Comparison of ENCODE assay signal across 16 cellular contexts in genomic region chr22:47059701-47060161, GRCh38.
DNase-seq lines count a peak whose midpoint lies in the region; ATAC-seq, FAIRE-seq and TF ChIP-seq lines count a peak whose summit lies in the region.
"Had no signal": no experiment of that assay in that cellular context is flagged by ENCODE, and none has a peak within 500 bp of the region (broad histone marks: within the 10 kb centered on the region; RNA-seq: fewer than 3 reads in every experiment).

No MANE protein-coding gene starts in this region.

- FAIRE-seq in GM12891 (lab: Jason Lieb, UNC), result peak; percentile 88
- FAIRE-seq: bronchial epithelial cell had no signal

- H3K27ac ChIP-seq in OCI-LY7 (ENCODE audit: low read depth, low read length, poor library complexity, severe bottlenecking), result peak overlapping the region; percentile 44
- H3K27ac ChIP-seq in A673 (ENCODE audit: low read depth, low read length, poor library complexity, severe bottlenecking), result no peak overlapping the region
- H3K27ac ChIP-seq: parathyroid adenoma, RWPE1 had no signal

- H3K27me3 ChIP-seq in A673 (replicated peaks; ENCODE audit: insufficient read depth, low read depth, low read length, poor library complexity), result no peaks in the 10 kb centered on the region

- H2AFZ ChIP-seq in OCI-LY7 (ENCODE audit: low read length), result no peak overlapping the region
- H2AFZ ChIP-seq: parathyroid adenoma had no signal

- H3K4me3 ChIP-seq in OCI-LY7 (ENCODE audit: low read depth, low read length, poor library complexity, severe bottlenecking) (peak overlapping the region; percentile 35), A673 (ENCODE audit: low read depth, low read length, poor library complexity, severe bottlenecking) (no peak overlapping the region)
- H3K4me3 ChIP-seq: HAP-1 had no signal

- no peaks in the 10 kb centered on the region for H3K79me2 ChIP-seq in OCI-LY7 (ENCODE audit: insufficient read depth, low read depth, low read length)
- H3K79me2 ChIP-seq: parathyroid adenoma had no signal

- POLR2A ChIA-PET in OCI-LY7 (lab: Charles Lee) (no interaction called here), A673 (lab: Charles Lee; ENCODE audit: low non-redundant PET) (no interaction called here)

- CTCF ChIA-PET in OCI-LY7 (lab: Charles Lee; ENCODE audit: unreplicated experiment) (interaction anchor here (0.6 kb wide), 1 partner anchor 176 kb away, joined by 3 read pairs; no protein-coding TSS in a partner anchor), A673 (lab: Charles Lee) (no interaction called here)

- H3K9me2 ChIP-seq in OCI-LY7 (ENCODE audit: insufficient read depth, low read length), result no peaks in the 10 kb centered on the region

- H3K36me3 ChIP-seq in OCI-LY7 (ENCODE audit: insufficient read depth, low read length) (peaks cover 4% of the 10 kb centered on the region; the same call in 1 of the 2 replicates), A673 (ENCODE audit: insufficient read depth, low read length, poor library complexity, severe bottlenecking) (no peaks in the 10 kb centered on the region)
- H3K36me3 ChIP-seq: HAP-1 had no signal

- BruUV-seq in OCI-LY7 (replicated peaks; lab: Mats Ljungman, UMichigan) (no TSS peak), A673 (replicated peaks; lab: Mats Ljungman, UMichigan) (no TSS peak)

- intact Hi-C loops in OCI-LY7 (cut with micrococcal nuclease; ENCODE audit: unreplicated experiment), result no loop called here
- intact Hi-C loops in sciatic nerve (cut with DNase I), result no loop called here
- intact Hi-C loops in A673 (cut with micrococcal nuclease; ENCODE audit: unreplicated experiment), result no loop called here

- no peaks in the 10 kb centered on the region for H3K9me3 ChIP-seq in OCI-LY7 (ENCODE audit: low read length)
- no peaks in the 10 kb centered on the region for H3K9me3 ChIP-seq in A673 (ENCODE audit: low read depth, low read length, poor library complexity, severe bottlenecking)
- H3K9me3 ChIP-seq: HAP-1 had no signal

- no peak for TF ChIP-seq CTCF in OCI-LY7 (conservative IDR thresholded peaks at IDR 0.05; ENCODE audit: low read length)
- TF ChIP-seq CTCF in A673 (conservative IDR thresholded peaks at IDR 0.05; ENCODE audit: low read depth, low read length), result no peak

- no peaks in the 10 kb centered on the region for H4K20me1 ChIP-seq in OCI-LY7 (ENCODE audit: insufficient read depth, low read length)

- ATAC-seq in GM21619 (IDR thresholded peaks at IDR 0.05; ENCODE audit: unreplicated experiment) (peak; percentile 71), sciatic nerve (no peak), HG03432 (IDR thresholded peaks at IDR 0.05; ENCODE audit: unreplicated experiment) (no peak)
- ATAC-seq: activated CD4-positive, CD25-positive, alpha-beta regulatory T cell treated with anti-CD3 and anti-CD28 coated beads, Interleukin-2, amount 50 U/mL, for 24 hours; left cardiac atrium; stimulated activated naive CD8-positive, alpha-beta T cell treated with anti-CD3 and anti-CD28 coated beads, Interleukin-15, amount 100 ng/mL, for 72 hours had no signal

- H3K4me1 ChIP-seq in OCI-LY7 (ENCODE audit: insufficient read depth, low read length, poor library complexity, severe bottlenecking) (peaks cover 20% of the 10 kb centered on the region), A673 (ENCODE audit: insufficient read depth, low read length, poor library complexity, severe bottlenecking) (no peaks in the 10 kb centered on the region)
- H3K4me1 ChIP-seq: HAP-1, parathyroid adenoma had no signal

- H3K4me2 ChIP-seq in OCI-LY7 (ENCODE audit: low read length), result peak overlapping the region; percentile 62

- DNase-seq in GM12891 (ENCODE audit: insufficient read length, low spot score) (peak; percentile 73), OCI-LY7 (ENCODE audit: low spot score) (peak; percentile 51), sciatic nerve (ENCODE audit: low spot score) (peak; percentile 39), A673 (ENCODE audit: low spot score) (no peak), NCI-H510A treated with DMSO at 0.1 percent for 48 hours (lab: John Stamatoyannopoulos, UW) (no peak)
- DNase-seq: activated naive CD4-positive, alpha-beta T cell treated with anti-CD3 and anti-CD28 coated beads, Interleukin-2, amount 50 U/mL, for 16 hours; left cardiac atrium; NCI-H1417 treated with DMSO at 0.1 percent for 48 hours; stimulated activated naive CD8-positive, alpha-beta T cell treated with anti-CD3 and anti-CD28 coated beads, Interleukin-15, amount 100 ng/mL, for 72 hours had no signal

- TF ChIP-seq POLR2A in GM12891 (IDR thresholded peaks at IDR 0.05; ENCODE audit: low read depth, low read length), result no peak

TF ChIP-seq in GM12891, 5 proteins besides CTCF, POLR2A, EP300 and RAD21:
- TF ChIP-seq PAX5 (IDR thresholded peaks at IDR 0.05; ENCODE audit: insufficient read depth, low read length, severe bottlenecking) (no peak), POLR2AphosphoS5 (IDR thresholded peaks at IDR 0.05; ENCODE audit: low read depth, low read length) (no peak), TAF1 (IDR thresholded peaks at IDR 0.05; ENCODE audit: low read depth, low read length) (no peak), SPI1 (IDR thresholded peaks at IDR 0.05; ENCODE audit: low read depth, low read length) (no peak), POU2F2 (IDR thresholded peaks at IDR 0.05; ENCODE audit: low read depth, low read length) (peak; percentile 90; the same call in 1 of the 2 replicates)

Comparison
In these comparisons a context has a peak if more than half of its experiments do, and no peak if none do; other contexts are left out.
1. DNase-seq: peak in GM12891 (single experiment), OCI-LY7 (single experiment) and sciatic nerve (single experiment); none in A673 (single experiment) and NCI-H510A treated with DMSO at 0.1 percent for 48 hours (single experiment).